1 cellular context compared by ENCODE assay signal in the genomic region with DNA sequence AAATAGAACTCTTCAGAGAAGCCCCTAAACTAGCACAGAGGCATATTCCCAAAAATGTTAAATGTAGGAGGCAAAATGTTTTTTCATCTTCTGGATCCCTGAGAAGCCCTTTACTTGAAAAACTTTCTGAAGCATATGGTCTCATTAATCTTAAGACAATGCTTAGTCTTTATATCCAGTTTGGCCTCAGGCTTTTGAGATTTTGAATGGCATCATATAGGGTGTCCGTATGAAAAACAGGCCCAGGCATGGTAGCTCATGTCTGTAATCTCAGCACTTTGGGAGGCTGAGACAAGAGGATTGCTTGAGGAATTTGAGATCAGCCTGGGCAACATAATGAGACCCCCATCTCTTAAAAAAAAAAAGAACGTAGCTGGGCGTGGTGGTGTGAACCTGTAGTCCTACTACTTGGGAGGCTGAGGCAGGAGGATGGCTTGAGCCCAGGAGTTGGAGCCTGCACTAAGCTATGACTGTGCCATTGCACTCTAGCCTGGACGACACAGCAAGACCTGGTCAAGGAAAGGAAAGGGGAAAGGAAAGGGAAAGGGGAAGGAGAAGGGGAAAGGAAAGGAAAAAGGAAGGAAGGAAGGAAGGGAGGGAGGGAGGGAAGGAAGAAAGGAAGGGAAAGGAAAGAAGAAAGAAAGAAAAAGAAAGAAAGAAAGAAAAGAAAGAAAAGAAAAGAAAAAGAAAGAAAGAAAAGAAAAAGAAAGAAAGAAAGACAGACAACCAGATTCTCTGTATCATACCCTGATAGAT.
TF ChIP-seq lines count a peak whose summit lies in the region.

No MANE protein-coding gene starts in this region.

TF ChIP-seq in IMR-90, 13 proteins besides CTCF, POLR2A, EP300 and RAD21:
- TF ChIP-seq, protein P1, sequence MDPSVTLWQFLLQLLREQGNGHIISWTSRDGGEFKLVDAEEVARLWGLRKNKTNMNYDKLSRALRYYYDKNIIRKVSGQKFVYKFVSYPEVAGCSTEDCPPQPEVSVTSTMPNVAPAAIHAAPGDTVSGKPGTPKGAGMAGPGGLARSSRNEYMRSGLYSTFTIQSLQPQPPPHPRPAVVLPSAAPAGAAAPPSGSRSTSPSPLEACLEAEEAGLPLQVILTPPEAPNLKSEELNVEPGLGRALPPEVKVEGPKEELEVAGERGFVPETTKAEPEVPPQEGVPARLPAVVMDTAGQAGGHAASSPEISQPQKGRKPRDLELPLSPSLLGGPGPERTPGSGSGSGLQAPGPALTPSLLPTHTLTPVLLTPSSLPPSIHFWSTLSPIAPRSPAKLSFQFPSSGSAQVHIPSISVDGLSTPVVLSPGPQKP (IDR thresholded peaks at IDR 0.05; ENCODE audit: borderline replicate concordance, low read depth, low read length): no peak
- no peak for TF ChIP-seq NFE2L2 (IDR thresholded peaks at IDR 0.05; ENCODE audit: low read depth, low read length)
- TF ChIP-seq BHLHE40 (IDR thresholded peaks at IDR 0.05; ENCODE audit: low read depth, low read length): no peak
- no peak for TF ChIP-seq MXI1 (IDR thresholded peaks at IDR 0.05; ENCODE audit: borderline replicate concordance, low read depth, low read length)
- no peak for TF ChIP-seq FOS (IDR thresholded peaks at IDR 0.05; ENCODE audit: low read depth, low read length)
- no peak for TF ChIP-seq RCOR1 (IDR thresholded peaks at IDR 0.05; ENCODE audit: insufficient replicate concordance, low read length)
- TF ChIP-seq CHD1 (IDR thresholded peaks at IDR 0.05; ENCODE audit: low read depth, low read length): no peak
- no peak for TF ChIP-seq RFX5 (IDR thresholded peaks at IDR 0.05; ENCODE audit: low read depth, low read length)
- TF ChIP-seq MAZ (IDR thresholded peaks at IDR 0.05; ENCODE audit: borderline replicate concordance, low read depth, low read length): no peak
